ENCODE assay signal across 1 cellular context in genomic region chr12:20028033-20028432, GRCh38.
TF ChIP-seq lines count a peak whose summit lies in the region.

No MANE protein-coding gene starts in this region.

TF ChIP-seq in GM12878, 131 proteins besides CTCF, POLR2A, EP300 and RAD21 (continued from another document):
- TF ChIP-seq IRF5 (IDR thresholded peaks at IDR 0.05; ENCODE audit: borderline replicate concordance) (no peak), ZNF24 (IDR thresholded peaks at IDR 0.05) (no peak), HDAC6 (IDR thresholded peaks at IDR 0.05; ENCODE audit: unreplicated experiment) (no peak), CREM (IDR thresholded peaks at IDR 0.05; ENCODE audit: low read depth) (no peak), BHLHE40 (IDR thresholded peaks at IDR 0.05; ENCODE audit: borderline replicate concordance in 1 of 2, low read depth in 2 of 2, low read length in 1 of 2) (no peak; a peak in 1 of 4 replicates), NRF1 (conservative IDR thresholded peaks at IDR 0.05; ENCODE audit: low read depth, low read length) (no peak), NFXL1 (IDR thresholded peaks at IDR 0.05; ENCODE audit: borderline replicate concordance) (no peak), PAX8 (IDR thresholded peaks at IDR 0.05) (no peak), CHD4 (IDR thresholded peaks at IDR 0.05) (no peak), RELA (IDR thresholded peaks at IDR 0.05; ENCODE audit: borderline replicate concordance, partially characterized antibody) (no peak), SPI1 (IDR thresholded peaks at IDR 0.05; ENCODE audit: borderline replicate concordance, insufficient read depth, low read depth, low read length) (no peak), TARDBP (IDR thresholded peaks at IDR 0.05; ENCODE audit: borderline replicate concordance) (no peak), DPF2 (IDR thresholded peaks at IDR 0.05) (peak; percentile 50; the same call in 1 of the 2 replicates), SMARCA5 (IDR thresholded peaks at IDR 0.05) (no peak), RFX5 (IDR thresholded peaks at IDR 0.05; ENCODE audit: low read depth, low read length) (no peak), ZNF274 (IDR thresholded peaks at IDR 0.05; ENCODE audit: insufficient read depth, insufficient read length) (no peak), BACH1 (IDR thresholded peaks at IDR 0.05; ENCODE audit: borderline replicate concordance) (peak; percentile 72; the same call in 1 of the 2 replicates), HDGF (IDR thresholded peaks at IDR 0.05) (no peak), E2F4 (IDR thresholded peaks at IDR 0.05; ENCODE audit: low read depth, low read length) (no peak), ASH2L (IDR thresholded peaks at IDR 0.05; ENCODE audit: borderline replicate concordance, low read depth) (no peak), ETV6 (conservative IDR thresholded peaks at IDR 0.05 in 1 of 2, IDR thresholded peaks at IDR 0.05 in 1 of 2; ENCODE audit: borderline replicate concordance in 1 of 2, low read depth in 1 of 2) (no peak), GABPA (IDR thresholded peaks at IDR 0.05; ENCODE audit: low read depth) (no peak), IRF3 (IDR thresholded peaks at IDR 0.05) (no peak), MTA2 (IDR thresholded peaks at IDR 0.05; ENCODE audit: low read depth) (peak; percentile 92), MYC (IDR thresholded peaks at IDR 0.05; ENCODE audit: insufficient read depth, insufficient read length, insufficient replicate concordance, low read length, severe bottlenecking) (no peak), POLR2AphosphoS2 (IDR thresholded peaks at IDR 0.05; ENCODE audit: low read depth, low read length) (no peak), ZZZ3 (IDR thresholded peaks at IDR 0.05; ENCODE audit: control insufficient read depth, insufficient read length, low read depth) (no peak), POU2F2 (IDR thresholded peaks at IDR 0.05; ENCODE audit: borderline replicate concordance, low read depth, low read length) (no peak), ZBTB4 (CRISPR knock-in tag; IDR thresholded peaks at IDR 0.05) (no peak), EED (IDR thresholded peaks at IDR 0.05; ENCODE audit: low read depth) (no peak), E2F8 (IDR thresholded peaks at IDR 0.05; ENCODE audit: low read depth, partially characterized antibody) (no peak), ZSCAN29 (IDR thresholded peaks at IDR 0.05) (no peak), IKZF2 (IDR thresholded peaks at IDR 0.05) (peak; percentile 56 to 69; a peak in 2 of 4 replicates), BCL11A (IDR thresholded peaks at IDR 0.05; ENCODE audit: low read depth, low read length) (peak; percentile 47; the same call in 1 of the 2 replicates), IKZF1 (conservative IDR thresholded peaks at IDR 0.05) (0 out of 2 replicates have a peak, but pooled peaks have one; percentile 25), NR2C1 (IDR thresholded peaks at IDR 0.05) (no peak)
